2 cellular contexts compared by ENCODE assay signal in the genomic region with DNA sequence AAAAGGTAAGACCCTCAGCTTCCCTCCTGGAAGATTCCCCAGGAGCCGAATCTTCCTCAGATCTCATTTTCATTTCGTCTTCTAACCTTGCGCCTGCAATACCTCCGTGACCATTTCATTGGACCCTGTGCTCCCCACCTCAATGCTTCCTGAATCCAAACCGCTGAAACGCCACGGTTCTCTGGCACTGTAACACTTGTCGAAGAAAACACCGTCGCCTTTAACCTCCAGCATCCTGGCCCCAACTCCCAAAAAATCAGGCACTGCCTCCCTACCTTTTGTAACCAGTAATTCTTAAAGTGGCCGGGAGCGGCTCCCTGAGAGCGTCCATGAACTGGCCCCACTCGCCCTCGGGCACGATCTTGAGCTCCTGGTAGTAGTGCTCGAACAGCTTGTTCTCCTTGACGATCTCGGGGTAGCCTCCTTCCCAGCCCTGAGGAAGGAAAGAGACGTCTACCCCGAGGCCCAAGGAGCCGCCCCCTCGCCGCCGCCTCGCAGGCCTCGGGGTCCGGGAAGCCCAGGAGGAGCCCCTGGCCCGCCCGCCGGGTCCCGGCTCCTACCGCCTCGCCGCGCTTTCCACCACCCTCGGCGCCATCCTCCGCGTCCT.
TF ChIP-seq lines count a peak whose summit lies in the region.

No MANE protein-coding gene starts in this region.

TF ChIP-seq in HEK293T, 16 proteins besides CTCF, POLR2A, EP300 and RAD21 (continued from another document):
- no peak for TF ChIP-seq BHLHE40 (IDR thresholded peaks at IDR 0.05; ENCODE audit: borderline replicate concordance)
- no peak for TF ChIP-seq LEF1 (IDR thresholded peaks at IDR 0.05; ENCODE audit: borderline replicate concordance)
- TF ChIP-seq ELF4 (IDR thresholded peaks at IDR 0.05) = no peak
- no peak for TF ChIP-seq L3MBTL2 (conservative IDR thresholded peaks at IDR 0.05)
- no peak for TF ChIP-seq HDGF (IDR thresholded peaks at IDR 0.05; ENCODE audit: borderline replicate concordance)

TF ChIP-seq in K562, 482 proteins besides CTCF, POLR2A, EP300 and RAD21:
- TF ChIP-seq, protein P1, sequence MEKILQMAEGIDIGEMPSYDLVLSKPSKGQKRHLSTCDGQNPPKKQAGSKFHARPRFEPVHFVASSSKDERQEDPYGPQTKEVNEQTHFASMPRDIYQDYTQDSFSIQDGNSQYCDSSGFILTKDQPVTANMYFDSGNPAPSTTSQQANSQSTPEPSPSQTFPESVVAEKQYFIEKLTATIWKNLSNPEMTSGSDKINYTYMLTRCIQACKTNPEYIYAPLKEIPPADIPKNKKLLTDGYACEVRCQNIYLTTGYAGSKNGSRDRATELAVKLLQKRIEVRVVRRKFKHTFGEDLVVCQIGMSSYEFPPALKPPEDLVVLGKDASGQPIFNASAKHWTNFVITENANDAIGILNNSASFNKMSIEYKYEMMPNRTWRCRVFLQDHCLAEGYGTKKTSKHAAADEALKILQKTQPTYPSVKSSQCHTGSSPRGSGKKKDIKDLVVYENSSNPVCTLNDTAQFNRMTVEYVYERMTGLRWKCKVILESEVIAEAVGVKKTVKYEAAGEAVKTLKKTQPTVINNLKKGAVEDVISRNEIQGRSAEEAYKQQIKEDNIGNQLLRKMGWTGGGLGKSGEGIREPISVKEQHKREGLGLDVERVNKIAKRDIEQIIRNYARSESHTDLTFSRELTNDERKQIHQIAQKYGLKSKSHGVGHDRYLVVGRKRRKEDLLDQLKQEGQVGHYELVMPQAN (IDR thresholded peaks at IDR 0.05; ENCODE audit: borderline replicate concordance) = peak; percentile 18; the same call in 1 of the 2 replicates
- no peak for TF ChIP-seq PHF8 (IDR thresholded peaks at IDR 0.05; ENCODE audit: borderline replicate concordance, low read length)
- TF ChIP-seq, protein P2, sequence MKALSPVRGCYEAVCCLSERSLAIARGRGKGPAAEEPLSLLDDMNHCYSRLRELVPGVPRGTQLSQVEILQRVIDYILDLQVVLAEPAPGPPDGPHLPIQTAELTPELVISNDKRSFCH (CRISPR knock-in tag; IDR thresholded peaks at IDR 0.05) = no peak
- TF ChIP-seq, protein P2 (tag; IDR thresholded peaks at IDR 0.05) = peak; percentile 80; the same call in 1 of the 2 replicates
- TF ChIP-seq U2AF1 (optimal IDR thresholded peaks at IDR 0.05; ENCODE audit: low read depth, low read length) = peak; percentile 26
- peak; percentile 28 for TF ChIP-seq RBM39 (optimal IDR thresholded peaks at IDR 0.05; ENCODE audit: low read depth, low read length)
- TF ChIP-seq MXI1 (IDR thresholded peaks at IDR 0.05; ENCODE audit: low read depth, low read length) = 0 out of 2 replicates have a peak, but pooled peaks have one; percentile 22
- 0 out of 4 replicates have a peak, but pooled peaks of 1 of the 2 experiments have one; percentile 10 for TF ChIP-seq NONO (IDR thresholded peaks at IDR 0.05; ENCODE audit: low read depth in 2 of 2, low read length in 1 of 2)
- peak in 1 of 3 experiments; percentile 26 for TF ChIP-seq YY1 (IDR thresholded peaks at IDR 0.05; ENCODE audit: borderline replicate concordance in 1 of 3, control insufficient read depth in 1 of 3, extremely low read depth in 1 of 3, insufficient read depth in 3 of 3, insufficient read length in 1 of 3, insufficient replicate concordance in 2 of 3, low read depth in 1 of 3, low read length in 2 of 3)
- no peak for TF ChIP-seq HNRNPUL1 (IDR thresholded peaks at IDR 0.05; ENCODE audit: low read length)
- TF ChIP-seq TGIF2 (CRISPR knock-in tag; IDR thresholded peaks at IDR 0.05) = 0 out of 2 replicates have a peak, but pooled peaks have one; percentile 43
- TF ChIP-seq PRMT5 (CRISPR knock-in tag; IDR thresholded peaks at IDR 0.05) = peak; percentile 54; the same call in 1 of the 2 replicates
- TF ChIP-seq NFRKB (IDR thresholded peaks at IDR 0.05; ENCODE audit: low read depth) = 0 out of 2 replicates have a peak, but pooled peaks have one; percentile 12
- no peak for TF ChIP-seq ILK (tag; IDR thresholded peaks at IDR 0.05; ENCODE audit: borderline replicate concordance, low read depth)
- TF ChIP-seq SIRT6 (IDR thresholded peaks at IDR 0.05; ENCODE audit: low read depth, low read length) = no peak
TF ChIP-seq in K562: peak in this region for 10.
